Comparison of ENCODE assay signal across 8 cellular contexts in the genomic region with DNA sequence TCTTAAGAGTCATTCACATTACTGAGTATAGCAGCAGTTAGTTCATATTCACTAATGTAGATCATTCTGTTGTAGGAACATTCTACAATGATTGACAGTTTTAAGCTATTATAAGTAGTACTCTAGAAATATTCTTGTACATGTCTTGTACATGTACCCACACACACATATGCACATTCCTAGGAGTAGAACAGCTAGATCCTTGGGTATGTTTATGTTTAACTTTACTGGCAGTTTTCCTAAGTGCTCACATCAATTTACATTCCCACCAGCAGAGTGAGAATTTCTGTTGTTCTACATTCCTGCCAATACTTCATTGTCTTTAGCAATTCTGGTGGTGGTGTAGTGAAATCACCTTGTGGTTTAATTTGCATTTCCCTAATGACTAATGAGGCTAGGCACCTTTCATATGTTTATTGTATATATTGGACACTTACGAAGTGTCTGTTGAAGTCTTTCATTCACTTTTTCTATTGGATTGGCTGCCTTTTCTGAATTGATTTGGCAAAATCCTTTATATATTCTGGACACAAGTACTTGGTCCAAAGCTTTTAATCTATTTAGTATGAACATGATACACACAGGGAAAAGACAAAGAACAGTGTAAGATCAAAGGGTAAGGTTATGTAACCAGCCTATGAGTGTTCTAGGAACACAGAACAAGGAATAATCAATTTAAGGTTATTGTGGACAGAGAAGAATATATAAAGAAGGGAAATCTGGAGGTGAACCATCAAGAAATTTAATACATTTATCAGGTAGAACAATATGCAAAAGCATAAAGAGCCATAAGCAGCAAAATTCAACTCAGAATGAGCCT.
DNase-seq lines count a peak whose midpoint lies in the region; ATAC-seq lines count a peak whose summit lies in the region.

No MANE protein-coding gene starts in this region.

- H3K9me3 Mint-ChIP-seq in activated T-cell treated with anti-CD3 and anti-CD28 coated beads, Interleukin-2, amount 50 U/mL, for 4 hours: no peaks in the 10 kb centered on the region
- no peaks in the 10 kb centered on the region for H3K9me3 Mint-ChIP-seq in activated naive CD8-positive, alpha-beta T cell treated with anti-CD3 and anti-CD28 coated beads, Interleukin-2, amount 50 U/mL, for 24 hours

- H3K4me3 Mint-ChIP-seq in activated T-cell treated with anti-CD3 and anti-CD28 coated beads, Interleukin-2, amount 50 U/mL, for 4 hours: no peak overlapping the region
- no peak overlapping the region for H3K4me3 Mint-ChIP-seq in activated naive CD8-positive, alpha-beta T cell treated with anti-CD3 and anti-CD28 coated beads, Interleukin-2, amount 50 U/mL, for 24 hours

- H3K36me3 Mint-ChIP-seq in activated T-cell treated with anti-CD3 and anti-CD28 coated beads, Interleukin-2, amount 50 U/mL, for 4 hours (ENCODE audit: insufficient read depth): peaks cover 3% of the 10 kb centered on the region
- H3K36me3 Mint-ChIP-seq in activated naive CD8-positive, alpha-beta T cell treated with anti-CD3 and anti-CD28 coated beads, Interleukin-2, amount 50 U/mL, for 24 hours (ENCODE audit: low read depth): peaks cover 6% of the 10 kb centered on the region

- no peak for DNase-seq in activated T-cell treated with anti-CD3 and anti-CD28 coated beads, Interleukin-2, amount 50 U/mL, for 4 hours
- DNase-seq in activated T-cell treated with anti-CD3 and anti-CD28 coated beads, Interleukin-2, amount 50 U/mL, for 1 hour: no peak
- DNase-seq in activated naive CD8-positive, alpha-beta T cell treated with anti-CD3 and anti-CD28 coated beads, Interleukin-2, amount 50 U/mL, for 24 hours: no peak
- peak; percentile 97 for DNase-seq in renal cortical epithelial cell (ENCODE audit: low read depth)
- no peak for DNase-seq in germinal center (ENCODE audit: low spot score)
- no peak for DNase-seq in SHP77 treated with DMSO at 0.1 percent for 48 hours (lab: John Stamatoyannopoulos, UW)
- no peak for DNase-seq in NCI-H2171 treated with DMSO at 0.1 percent for 48 hours (lab: John Stamatoyannopoulos, UW)

- ATAC-seq in activated T-cell treated with anti-CD3 and anti-CD28 coated beads, Interleukin-2, amount 50 U/mL, for 4 hours: peak; percentile 83 to 88
- ATAC-seq in HG02943 (IDR thresholded peaks at IDR 0.05; ENCODE audit: low read depth, unreplicated experiment): peak; percentile 67
- ATAC-seq in activated naive CD8-positive, alpha-beta T cell treated with anti-CD3 and anti-CD28 coated beads, Interleukin-2, amount 50 U/mL, for 24 hours: peak; percentile 76

- peaks cover 74% of the 10 kb centered on the region for H3K4me1 Mint-ChIP-seq in activated T-cell treated with anti-CD3 and anti-CD28 coated beads, Interleukin-2, amount 50 U/mL, for 4 hours (ENCODE audit: low read depth)
- H3K4me1 Mint-ChIP-seq in activated naive CD8-positive, alpha-beta T cell treated with anti-CD3 and anti-CD28 coated beads, Interleukin-2, amount 50 U/mL, for 24 hours: peaks cover 74% of the 10 kb centered on the region

- H3K27ac Mint-ChIP-seq in activated naive CD8-positive, alpha-beta T cell treated with anti-CD3 and anti-CD28 coated beads, Interleukin-2, amount 50 U/mL, for 24 hours: no peak overlapping the region

- no peaks in the 10 kb centered on the region for H3K27me3 Mint-ChIP-seq in activated T-cell treated with anti-CD3 and anti-CD28 coated beads, Interleukin-2, amount 50 U/mL, for 4 hours (ENCODE audit: low read depth)
- no peaks in the 10 kb centered on the region for H3K27me3 Mint-ChIP-seq in activated naive CD8-positive, alpha-beta T cell treated with anti-CD3 and anti-CD28 coated beads, Interleukin-2, amount 50 U/mL, for 24 hours
